1 cellular context compared by ENCODE assay signal in the genomic region with DNA sequence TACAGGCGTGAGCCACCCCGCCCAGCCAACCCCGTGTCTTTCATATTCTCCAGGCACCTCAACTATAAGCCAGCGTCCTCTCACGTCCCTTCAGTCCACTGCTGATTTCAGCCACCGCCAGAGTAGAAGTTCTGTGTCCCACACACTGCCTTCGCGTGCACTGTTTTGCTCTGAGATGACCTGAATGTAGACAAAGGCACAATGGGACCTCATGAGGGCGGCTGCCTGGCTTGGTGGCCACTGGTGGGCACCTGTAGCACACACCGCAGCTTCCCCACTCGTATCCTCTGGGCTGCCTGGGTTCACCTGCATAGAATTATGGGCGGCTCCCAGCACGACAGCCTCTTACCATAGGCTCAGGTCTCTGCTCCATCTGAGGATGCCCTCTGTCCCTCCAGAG.
TF ChIP-seq lines count a peak whose summit lies in the region.

No MANE protein-coding gene starts in this region.

TF ChIP-seq in IMR-90, 13 proteins besides CTCF, POLR2A, EP300 and RAD21:
- TF ChIP-seq FOS (IDR thresholded peaks at IDR 0.05; ENCODE audit: low read depth, low read length), result no peak
- TF ChIP-seq MAZ (IDR thresholded peaks at IDR 0.05; ENCODE audit: borderline replicate concordance, low read depth, low read length), result no peak
- no peak for TF ChIP-seq CHD1 (IDR thresholded peaks at IDR 0.05; ENCODE audit: low read depth, low read length)
- TF ChIP-seq RCOR1 (IDR thresholded peaks at IDR 0.05; ENCODE audit: insufficient replicate concordance, low read length), result no peak
- TF ChIP-seq, protein P1, sequence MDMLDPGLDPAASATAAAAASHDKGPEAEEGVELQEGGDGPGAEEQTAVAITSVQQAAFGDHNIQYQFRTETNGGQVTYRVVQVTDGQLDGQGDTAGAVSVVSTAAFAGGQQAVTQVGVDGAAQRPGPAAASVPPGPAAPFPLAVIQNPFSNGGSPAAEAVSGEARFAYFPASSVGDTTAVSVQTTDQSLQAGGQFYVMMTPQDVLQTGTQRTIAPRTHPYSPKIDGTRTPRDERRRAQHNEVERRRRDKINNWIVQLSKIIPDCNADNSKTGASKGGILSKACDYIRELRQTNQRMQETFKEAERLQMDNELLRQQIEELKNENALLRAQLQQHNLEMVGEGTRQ (IDR thresholded peaks at IDR 0.05; ENCODE audit: low read depth, low read length), result no peak
- no peak for TF ChIP-seq SMC3 (IDR thresholded peaks at IDR 0.05; ENCODE audit: low read depth, low read length)
- TF ChIP-seq, protein P2, sequence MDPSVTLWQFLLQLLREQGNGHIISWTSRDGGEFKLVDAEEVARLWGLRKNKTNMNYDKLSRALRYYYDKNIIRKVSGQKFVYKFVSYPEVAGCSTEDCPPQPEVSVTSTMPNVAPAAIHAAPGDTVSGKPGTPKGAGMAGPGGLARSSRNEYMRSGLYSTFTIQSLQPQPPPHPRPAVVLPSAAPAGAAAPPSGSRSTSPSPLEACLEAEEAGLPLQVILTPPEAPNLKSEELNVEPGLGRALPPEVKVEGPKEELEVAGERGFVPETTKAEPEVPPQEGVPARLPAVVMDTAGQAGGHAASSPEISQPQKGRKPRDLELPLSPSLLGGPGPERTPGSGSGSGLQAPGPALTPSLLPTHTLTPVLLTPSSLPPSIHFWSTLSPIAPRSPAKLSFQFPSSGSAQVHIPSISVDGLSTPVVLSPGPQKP (IDR thresholded peaks at IDR 0.05; ENCODE audit: borderline replicate concordance, low read depth, low read length), result no peak
- TF ChIP-seq MXI1 (IDR thresholded peaks at IDR 0.05; ENCODE audit: borderline replicate concordance, low read depth, low read length), result no peak
- no peak for TF ChIP-seq BHLHE40 (IDR thresholded peaks at IDR 0.05; ENCODE audit: low read depth, low read length)
- TF ChIP-seq NFE2L2 (IDR thresholded peaks at IDR 0.05; ENCODE audit: low read depth, low read length), result no peak
